In genomic region chr4:113467581-113467980, GRCh38 we compare ENCODE assay signal across 8 cellular contexts.
DNase-seq lines count a peak whose midpoint lies in the region; ATAC-seq, FAIRE-seq and TF ChIP-seq lines count a peak whose summit lies in the region.

No MANE protein-coding gene starts in this region.

- H3K4me3 ChIP-seq in esophagus squamous epithelium (peak overlapping the region in 3 of 4 donors; percentile 7 to 43 (median 15)), rectal smooth muscle tissue (ENCODE audit: low read length) (no peak overlapping the region)

- TF ChIP-seq CTCF in esophagus squamous epithelium (IDR thresholded peaks at IDR 0.05), result no peak

- 26 to 33% methylated on average over 2 of the region's 2 CpGs for WGBS in esophagus squamous epithelium, 2 donors

- H3K36me3 ChIP-seq in esophagus squamous epithelium, result peaks cover 0 to 23% (median 0%) of the 10 kb centered on the region in 3 donors
- H3K36me3 ChIP-seq in rectal smooth muscle tissue (ENCODE audit: control insufficient read depth, insufficient read depth, low read length), result peaks cover 3% of the 10 kb centered on the region

- no peaks in the 10 kb centered on the region for H3K27me3 ChIP-seq in esophagus squamous epithelium
- no peaks in the 10 kb centered on the region for H3K27me3 ChIP-seq in rectal smooth muscle tissue (ENCODE audit: control insufficient read depth, insufficient read depth, low read length)

- FAIRE-seq in GM12891 (lab: Jason Lieb, UNC), result no peak

- no peak for TF ChIP-seq POLR2A in esophagus squamous epithelium (IDR thresholded peaks at IDR 0.05)
- no peak for TF ChIP-seq POLR2A in GM12891 (IDR thresholded peaks at IDR 0.05; ENCODE audit: low read depth, low read length)

- H3K9me3 ChIP-seq in esophagus squamous epithelium, result no peaks in the 10 kb centered on the region

- intact Hi-C loops in esophagus squamous epithelium (cut with DNase I), result no loop called here

- H3K9ac ChIP-seq in rectal smooth muscle tissue (ENCODE audit: low read length), result no peak overlapping the region

- no peak for ATAC-seq in HG02973 (IDR thresholded peaks at IDR 0.05; ENCODE audit: unreplicated experiment)
- no peak for ATAC-seq in HG02981 (IDR thresholded peaks at IDR 0.05; ENCODE audit: unreplicated experiment)

- H3K4me1 ChIP-seq in esophagus squamous epithelium (peaks cover 11 to 33% (median 16%) of the 10 kb centered on the region in 3 donors), rectal smooth muscle tissue (ENCODE audit: control insufficient read depth, insufficient read depth, low read length) (peaks cover 35% of the 10 kb centered on the region)

- H3K27ac ChIP-seq in esophagus squamous epithelium, result peak overlapping the region; percentile 77 to 89 (median 88)
- H3K27ac ChIP-seq in rectal smooth muscle tissue (ENCODE audit: low read depth, low read length), result peak overlapping the region; percentile 89

- peak; percentile 71 for DNase-seq in EL
- DNase-seq in RPMI7951 (ENCODE audit: low read depth), result peak; percentile 71
- DNase-seq in esophagus squamous epithelium (lab: John Stamatoyannopoulos, UW), result no peak
- no peak for DNase-seq in NCI-H1417 (lab: John Stamatoyannopoulos, UW)
- no peak for DNase-seq in GM12891 (ENCODE audit: insufficient read length, low spot score)

TF ChIP-seq in GM12891, 5 proteins besides CTCF, POLR2A, EP300 and RAD21:
- TF ChIP-seq POU2F2 (IDR thresholded peaks at IDR 0.05; ENCODE audit: low read depth, low read length), result no peak
- no peak for TF ChIP-seq SPI1 (IDR thresholded peaks at IDR 0.05; ENCODE audit: low read depth, low read length)
- TF ChIP-seq POLR2AphosphoS5 (IDR thresholded peaks at IDR 0.05; ENCODE audit: low read depth, low read length), result no peak
- TF ChIP-seq TAF1 (IDR thresholded peaks at IDR 0.05; ENCODE audit: low read depth, low read length), result no peak
- TF ChIP-seq PAX5 (IDR thresholded peaks at IDR 0.05; ENCODE audit: insufficient read depth, low read length, severe bottlenecking), result no peak

Comparison
In these comparisons a context has a peak if more than half of its experiments do, and no peak if none do; other contexts are left out.
1. DNase-seq: peak in EL (single experiment) and RPMI7951 (single experiment); none in esophagus squamous epithelium (single experiment), NCI-H1417 (0 of 3) and GM12891 (single experiment).